ENCODE assay signal across 9 cellular contexts in genomic region chr2:240921319-240922233, GRCh38. TPM values are rescaled to one million over a fixed set of nuclear protein-coding genes. Genes with fewer than 3 reads are reported as not detected.
DNase-seq lines count a peak whose midpoint lies in the region; ATAC-seq and TF ChIP-seq lines count a peak whose summit lies in the region.
"Had no signal": no experiment of that assay in that cellular context is flagged by ENCODE, and none has a peak within 500 bp of the region (broad histone marks: within the 10 kb centered on the region; RNA-seq: fewer than 3 reads in every experiment).

No MANE protein-coding gene starts in this region.

- TF ChIP-seq CTCF in astrocyte of the spinal cord (IDR thresholded peaks at IDR 0.05; ENCODE audit: low read depth, low read length) (no peak), vagina (IDR thresholded peaks at IDR 0.05) (no peak)

- H3K27ac ChIP-seq in vagina = peak overlapping the region; percentile 84

- H3K4me3 ChIP-seq in astrocyte of the spinal cord (ENCODE audit: low read depth, low read length) (no peak overlapping the region), vagina (no peak overlapping the region)

- no peaks in the 10 kb centered on the region for H3K9me3 ChIP-seq in vagina

- no peaks in the 10 kb centered on the region for H3K36me3 Mint-ChIP-seq in activated naive CD4-positive, alpha-beta T cell treated with anti-CD3 and anti-CD28 coated beads, Interleukin-2, amount 50 U/mL, for 72 hours

- peak; percentile 9 for DNase-seq in activated naive CD4-positive, alpha-beta T cell treated with anti-CD3 and anti-CD28 coated beads, Interleukin-2, amount 50 U/mL, for 16 hours
- no peak for DNase-seq in activated naive CD4-positive, alpha-beta T cell treated with anti-CD3 and anti-CD28 coated beads, Interleukin-2, amount 50 U/mL, for 72 hours (ENCODE audit: low spot score in 2 of 2)
- DNase-seq in astrocyte of the spinal cord (ENCODE audit: low read depth, low spot score) = peak; percentile 95
- DNase-seq in left lobe of liver (ENCODE audit: low spot score) = peak; percentile 45
- peak in 1 of 2 donors; percentile 86 for DNase-seq in vagina (ENCODE audit: extremely low spot score in 2 of 2)
- no peak for DNase-seq in NCI-H2081 treated with DMSO at 0.1 percent for 48 hours (lab: John Stamatoyannopoulos, UW)

- H3K9me3 Mint-ChIP-seq in activated naive CD4-positive, alpha-beta T cell treated with anti-CD3 and anti-CD28 coated beads, Interleukin-2, amount 50 U/mL, for 72 hours = no peaks in the 10 kb centered on the region
- H3K9me3 Mint-ChIP-seq: nephron had no signal

- no peaks in the 10 kb centered on the region for H3K36me3 ChIP-seq in vagina

- intact Hi-C loops in vagina (cut with DNase I) = no loop called here

- no peak for ATAC-seq in activated naive CD4-positive, alpha-beta T cell treated with anti-CD3 and anti-CD28 coated beads, Interleukin-2, amount 50 U/mL, for 72 hours
- no peak for ATAC-seq in left lobe of liver
- no peak for ATAC-seq in GM18858 (IDR thresholded peaks at IDR 0.05; ENCODE audit: unreplicated experiment)
- ATAC-seq in HG02571 (IDR thresholded peaks at IDR 0.05; ENCODE audit: unreplicated experiment) = no peak

- no peaks in the 10 kb centered on the region for H3K27me3 ChIP-seq in vagina

- no peak overlapping the region for H3K27ac Mint-ChIP-seq in activated naive CD4-positive, alpha-beta T cell treated with anti-CD3 and anti-CD28 coated beads, Interleukin-2, amount 50 U/mL, for 72 hours
- H3K27ac Mint-ChIP-seq: nephron had no signal

- TF ChIP-seq POLR2A in vagina (IDR thresholded peaks at IDR 0.05) = no peak

- in situ Hi-C loops in astrocyte of the spinal cord (cut with HindIII; ENCODE audit: low sequenced_read_pairs) = no loop called here

- peaks cover 34% of the 10 kb centered on the region for H3K4me1 ChIP-seq in vagina

RNA-seq across cellular contexts. Expression of gene CROCC2, which starts 15.4 kb away (rescaled TPM):
- total RNA-seq in activated naive CD4-positive, alpha-beta T cell treated with anti-CD3 and anti-CD28 coated beads, Interleukin-2, amount 50 U/mL, for 72 hours = not detected
- total RNA-seq in left lobe of liver = 0.05 TPM
- total RNA-seq in vagina = 0.49 TPM

RNA-seq across cellular contexts. Expression of gene MAB21L4, which starts 25.6 kb away (rescaled TPM):
- total RNA-seq in activated naive CD4-positive, alpha-beta T cell treated with anti-CD3 and anti-CD28 coated beads, Interleukin-2, amount 50 U/mL, for 72 hours = not detected
- total RNA-seq in left lobe of liver (19.3 TPM), vagina (21.1 TPM)

RNA-seq across cellular contexts. Expression of gene AGXT, which starts 53.0 kb away (rescaled TPM):
- not detected for total RNA-seq in activated naive CD4-positive, alpha-beta T cell treated with anti-CD3 and anti-CD28 coated beads, Interleukin-2, amount 50 U/mL, for 72 hours
- total RNA-seq in left lobe of liver (1,805 TPM), vagina (not detected)

Comparison
In these comparisons a context has a peak if more than half of its experiments do, and no peak if none do; other contexts are left out.
1. DNase-seq: peak in activated naive CD4-positive, alpha-beta T cell treated with anti-CD3 and anti-CD28 coated beads, Interleukin-2, amount 50 U/mL, for 16 hours (single experiment), astrocyte of the spinal cord (single experiment) and left lobe of liver (single experiment); none in activated naive CD4-positive, alpha-beta T cell treated with anti-CD3 and anti-CD28 coated beads, Interleukin-2, amount 50 U/mL, for 72 hours (0 of 2) and NCI-H2081 treated with DMSO at 0.1 percent for 48 hours (single experiment).
2. RNA of gene MAB21L4, which starts 25.6 kb away (total RNA-seq): 21.1 TPM in vagina (single experiment) and 19.3 TPM in left lobe of liver (single experiment); not detected in activated naive CD4-positive, alpha-beta T cell treated with anti-CD3 and anti-CD28 coated beads, Interleukin-2, amount 50 U/mL, for 72 hours; every median in the first group is over 10 times any median in the second.
3. RNA of gene AGXT, which starts 53.0 kb away (total RNA-seq): 1,805 TPM in left lobe of liver (single experiment); not detected in activated naive CD4-positive, alpha-beta T cell treated with anti-CD3 and anti-CD28 coated beads, Interleukin-2, amount 50 U/mL, for 72 hours and not detected in vagina (single experiment); every median in the first group is over 1,000 times any median in the second.